In the genomic region with DNA sequence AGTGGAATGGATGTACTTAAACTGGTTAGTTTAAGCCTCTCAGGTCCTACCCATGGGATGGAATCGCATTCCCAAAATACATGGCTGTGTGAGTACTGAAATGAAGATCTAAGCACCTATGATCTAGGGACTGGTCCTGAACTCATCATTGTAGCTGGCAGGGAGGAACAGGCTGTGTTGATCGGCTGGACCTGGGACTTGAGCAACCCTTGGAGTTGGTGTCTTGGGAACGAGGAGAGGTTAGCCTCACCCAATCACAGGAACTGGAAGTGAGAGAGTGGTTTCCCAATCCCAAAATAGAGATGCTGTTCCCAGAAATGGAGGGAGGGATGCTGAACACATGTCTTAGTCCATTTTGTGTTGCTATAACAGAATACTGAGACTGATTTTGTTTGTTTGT, we compare ENCODE assay signal across 18 cellular contexts. TPM values are rescaled to one million over a fixed set of nuclear protein-coding genes. Genes with fewer than 3 reads are reported as not detected.
DNase-seq lines count a peak whose midpoint lies in the region; ATAC-seq, FAIRE-seq and TF ChIP-seq lines count a peak whose summit lies in the region.
"Had no signal": no experiment of that assay in that cellular context is flagged by ENCODE, and none has a peak within 500 bp of the region (broad histone marks: within the 10 kb centered on the region; RNA-seq: fewer than 3 reads in every experiment).

No MANE protein-coding gene starts in this region.

- TF ChIP-seq CTCF in GM23338 (conservative IDR thresholded peaks at IDR 0.05; ENCODE audit: low read depth in 2 of 2), result no peak
- no peak for TF ChIP-seq CTCF in K562 (IDR thresholded peaks at IDR 0.05 in 2 of 3, conservative IDR thresholded peaks at IDR 0.05 in 1 of 3; ENCODE audit: insufficient read depth in 2 of 3, low read depth in 1 of 3, low read length in 3 of 3)
- no peak for TF ChIP-seq CTCF in endothelial cell of umbilical vein (IDR thresholded peaks at IDR 0.05; ENCODE audit: extremely low read depth in 1 of 2, insufficient read depth in 1 of 2, low read depth in 1 of 2, low read length in 2 of 2)
- no peak for TF ChIP-seq CTCF in lower leg skin (IDR thresholded peaks at IDR 0.05)

- intact Hi-C loops in K562 (cut with micrococcal nuclease) (no loop called here), endothelial cell of umbilical vein (cut with micrococcal nuclease) (no loop called here), lower leg skin (cut with DNase I; ENCODE audit: low total_unique reads) (no loop called here)
- intact Hi-C loops in activated CD4-positive, alpha-beta T cell treated with anti-CD3 and anti-CD28 coated beads, Interleukin-2, amount 10 ng/mL, durations not matched to agents 24 days and 14 days (cut with micrococcal nuclease), result no loop called here

- H3F3A ChIP-seq in GM23338 (replicated peaks; ENCODE audit: low read depth), result no peaks in the 10 kb centered on the region

- H3K27ac Mint-ChIP-seq in GM23338, result no peak overlapping the region
- no peak overlapping the region for H3K27ac Mint-ChIP-seq in activated CD4-positive, alpha-beta T cell treated with anti-CD3 and anti-CD28 coated beads, Interleukin-2, amount 10 ng/mL, durations not matched to agents 24 days and 14 days

- H3K4me2 ChIP-seq in GM23338 (no peak overlapping the region), K562 (ENCODE audit: insufficient read depth, low read length) (no peak overlapping the region), endothelial cell of umbilical vein (ENCODE audit: insufficient read depth, low read length) (no peak overlapping the region)
- H3K4me2 ChIP-seq: BLaER1 had no signal

- FAIRE-seq in K562 (lab: Jason Lieb, UNC) (no peak), endothelial cell of umbilical vein (lab: Jason Lieb, UNC) (peak; percentile 37)
- FAIRE-seq: GM12892, GM18507 had no signal

- H3K4me1 Mint-ChIP-seq in GM23338, result no peaks in the 10 kb centered on the region
- no peaks in the 10 kb centered on the region for H3K4me1 Mint-ChIP-seq in activated CD4-positive, alpha-beta T cell treated with anti-CD3 and anti-CD28 coated beads, Interleukin-2, amount 10 ng/mL, durations not matched to agents 24 days and 14 days
- H3K4me1 Mint-ChIP-seq: CD4-positive, alpha-beta memory T cell had no signal

- POLR2A ChIA-PET in K562 (lab: Yijun Ruan, JAX) (interaction anchor here (0.6 kb wide), 1 partner anchor 254 kb away, joined by 3 read pairs; no protein-coding TSS in a partner anchor), endothelial cell of umbilical vein (lab: Charles Lee) (no interaction called here)

- no peaks in the 10 kb centered on the region for H4K20me1 ChIP-seq in GM23338 (replicated peaks; ENCODE audit: insufficient read depth)
- H4K20me1 ChIP-seq in K562 (replicated peaks; ENCODE audit: control insufficient read depth, insufficient read depth, low read length), result no peaks in the 10 kb centered on the region
- H4K20me1 ChIP-seq in endothelial cell of umbilical vein (replicated peaks; ENCODE audit: control insufficient read depth, extremely low read depth, insufficient read depth, low read length), result no peaks in the 10 kb centered on the region
- H4K20me1 ChIP-seq: BLaER1 had no signal

- no peak for TF ChIP-seq POLR2A in K562 (conservative IDR thresholded peaks at IDR 0.05)
- no peak for TF ChIP-seq POLR2A in endothelial cell of umbilical vein (IDR thresholded peaks at IDR 0.05; ENCODE audit: low read depth, low read length)
- no peak for TF ChIP-seq POLR2A in lower leg skin (IDR thresholded peaks at IDR 0.05)

- no peaks in the 10 kb centered on the region for H3K4me1 ChIP-seq in GM23338 (ENCODE audit: insufficient read depth)
- no peaks in the 10 kb centered on the region; a peak in 1 of 5 replicates for H3K4me1 ChIP-seq in K562 (replicated peaks in 1 of 2; ENCODE audit: control insufficient read depth in 2 of 2, insufficient read depth in 2 of 2, low read length in 2 of 2)
- no peaks in the 10 kb centered on the region for H3K4me1 ChIP-seq in endothelial cell of umbilical vein (ENCODE audit: control insufficient read depth, extremely low read depth, insufficient read depth, low read length)
- H3K4me1 ChIP-seq: HAP-1 had no signal

- H3K79me2 ChIP-seq in GM23338 (replicated peaks; ENCODE audit: insufficient read depth) (no peaks in the 10 kb centered on the region), K562 (ENCODE audit: control insufficient read depth, insufficient read depth, low read length) (no peaks in the 10 kb centered on the region), endothelial cell of umbilical vein (ENCODE audit: control insufficient read depth, insufficient read depth, low read length) (no peaks in the 10 kb centered on the region)

- peak overlapping the region; percentile 91; the same call in 1 of the 2 replicates for H2AFZ ChIP-seq in GM23338
- H2AFZ ChIP-seq in K562 (ENCODE audit: low read depth, low read length), result no peak overlapping the region
- no peak overlapping the region for H2AFZ ChIP-seq in endothelial cell of umbilical vein (ENCODE audit: low read depth, low read length)

- no peaks in the 10 kb centered on the region for H3K27me3 Mint-ChIP-seq in GM23338 (ENCODE audit: insufficient read depth, low read depth, poor library complexity)
- no peaks in the 10 kb centered on the region for H3K27me3 Mint-ChIP-seq in activated CD4-positive, alpha-beta T cell treated with anti-CD3 and anti-CD28 coated beads, Interleukin-2, amount 10 ng/mL, durations not matched to agents 24 days and 14 days

- TF ChIP-seq RAD21 in K562 (CRISPR knock-in tag; conservative IDR thresholded peaks at IDR 0.05 in 1 of 2, IDR thresholded peaks at IDR 0.05 in 1 of 2), result no peak

- no peaks in the 10 kb centered on the region for H3K27me3 ChIP-seq in GM23338 (ENCODE audit: insufficient read depth)
- no peaks in the 10 kb centered on the region for H3K27me3 ChIP-seq in K562 (ENCODE audit: control insufficient read depth in 2 of 2, insufficient read depth in 2 of 2, low read length in 2 of 2)
- H3K27me3 ChIP-seq in endothelial cell of umbilical vein (ENCODE audit: control insufficient read depth in 2 of 2, insufficient read depth in 2 of 2, low read length in 2 of 2), result peaks cover 0 to 7% of the 10 kb centered on the region in 2 experiments
- H3K27me3 ChIP-seq: BLaER1 had no signal

- no peaks in the 10 kb centered on the region for H3K36me3 Mint-ChIP-seq in GM23338 (ENCODE audit: low read depth)
- H3K36me3 Mint-ChIP-seq in activated CD4-positive, alpha-beta T cell treated with anti-CD3 and anti-CD28 coated beads, Interleukin-2, amount 10 ng/mL, durations not matched to agents 24 days and 14 days (ENCODE audit: low read depth), result no peaks in the 10 kb centered on the region
- H3K36me3 Mint-ChIP-seq: CD14-positive monocyte; CD4-positive, alpha-beta memory T cell had no signal

- dilution Hi-C loops in endothelial cell of umbilical vein (cut with MboI; ENCODE audit: extremely low pct_ligation_motif_present, low sequenced_read_pairs), result no loop called here

- H3K9me3 Mint-ChIP-seq in GM23338, result no peaks in the 10 kb centered on the region
- H3K9me3 Mint-ChIP-seq in activated CD4-positive, alpha-beta T cell treated with anti-CD3 and anti-CD28 coated beads, Interleukin-2, amount 10 ng/mL, durations not matched to agents 24 days and 14 days, result no peaks in the 10 kb centered on the region
- H3K9me3 Mint-ChIP-seq: CD4-positive, alpha-beta memory T cell had no signal

- no peak for TF ChIP-seq EP300 in K562 (IDR thresholded peaks at IDR 0.05; ENCODE audit: low read length)

- H3K36me3 ChIP-seq in GM23338 (ENCODE audit: insufficient read depth), result no peaks in the 10 kb centered on the region
- H3K36me3 ChIP-seq in K562 (ENCODE audit: control insufficient read depth, insufficient read depth, low read length), result no peaks in the 10 kb centered on the region
- no peaks in the 10 kb centered on the region for H3K36me3 ChIP-seq in endothelial cell of umbilical vein (ENCODE audit: control insufficient read depth in 2 of 2, extremely low read depth in 1 of 2, insufficient read depth in 2 of 2, low read length in 2 of 2)
- H3K36me3 ChIP-seq: BLaER1, HAP-1 had no signal

- no peaks in the 10 kb centered on the region for H3K9me2 ChIP-seq in GM23338 (ENCODE audit: insufficient read depth)

- H3K27ac ChIP-seq in GM23338 (ENCODE audit: low read depth) (no peak overlapping the region), K562 (ENCODE audit: extremely low read depth, low read depth, low read length) (no peak overlapping the region), endothelial cell of umbilical vein (ENCODE audit: insufficient read depth, low read depth, low read length) (no peak overlapping the region)
- H3K27ac ChIP-seq: BLaER1 had no signal

- CTCF ChIA-PET in K562 (lab: Yijun Ruan, JAX; ENCODE audit: low intra/inter-chr PET ratio) (no interaction called here), endothelial cell of umbilical vein (lab: Charles Lee) (no interaction called here)

- no peak overlapping the region for H3K9ac ChIP-seq in K562 (ENCODE audit: insufficient read depth in 1 of 2, low read depth in 2 of 2, low read length in 2 of 2)
- no peak overlapping the region for H3K9ac ChIP-seq in endothelial cell of umbilical vein (replicated peaks; ENCODE audit: extremely low read depth, insufficient read depth, low read length)
- H3K9ac ChIP-seq: BLaER1 had no signal

- H3K9me1 ChIP-seq in K562 (ENCODE audit: control insufficient read depth, insufficient read depth, low read length) (no peaks in the 10 kb centered on the region), endothelial cell of umbilical vein (replicated peaks; ENCODE audit: control insufficient read depth, extremely low read depth, insufficient read depth, low read length) (no peaks in the 10 kb centered on the region)

- no peaks in the 10 kb centered on the region for H3K9me3 ChIP-seq in K562 (replicated peaks; ENCODE audit: control insufficient read depth, insufficient read depth, low read depth, low read length)
- no peaks in the 10 kb centered on the region for H3K9me3 ChIP-seq in endothelial cell of umbilical vein (replicated peaks; ENCODE audit: control insufficient read depth, insufficient read depth, low read length)
- H3K9me3 ChIP-seq: BLaER1, HAP-1 had no signal

- no peak overlapping the region for H3K4me3 ChIP-seq in GM23338
- no peak overlapping the region for H3K4me3 ChIP-seq in K562
- no peak overlapping the region for H3K4me3 ChIP-seq in endothelial cell of umbilical vein (replicated peaks in 1 of 3; ENCODE audit: insufficient read depth in 1 of 3, low read depth in 1 of 3, low read length in 3 of 3)
- no peak overlapping the region for H3K4me3 ChIP-seq in lower leg skin (ENCODE audit: low read depth, poor library complexity, severe bottlenecking)
- H3K4me3 ChIP-seq: BLaER1, HAP-1 had no signal

- H3K4me3 Mint-ChIP-seq in GM23338, result no peak overlapping the region
- no peak overlapping the region for H3K4me3 Mint-ChIP-seq in activated CD4-positive, alpha-beta T cell treated with anti-CD3 and anti-CD28 coated beads, Interleukin-2, amount 10 ng/mL, durations not matched to agents 24 days and 14 days
- H3K4me3 Mint-ChIP-seq: CD14-positive monocyte; CD4-positive, alpha-beta memory T cell had no signal

- in situ Hi-C loops in K562 (cut with MboI), result no loop called here

- 25% methylated on average over 3 of the region's 3 CpGs for WGBS in K562 (ENCODE audit: insufficient coverage, low coverage, missing lambda C conversion rate)
- WGBS in lower leg skin, 2 donors, result 71 to 88% methylated on average over 3 of the region's 3 CpGs

- no peak for ATAC-seq in GM23338
- no peak for ATAC-seq in K562

- BruUV-seq in K562 (replicated peaks; lab: Mats Ljungman, UMichigan), result no TSS peak
- no TSS peak for BruUV-seq in endothelial cell of umbilical vein (replicated peaks; lab: Mats Ljungman, UMichigan)

- DNase-seq in GM23338 (ENCODE audit: low spot score) (no peak), K562 (ENCODE audit: extremely low read depth in 1 of 4, low spot score in 3 of 4) (no peak), endothelial cell of umbilical vein (ENCODE audit: low read depth, low spot score) (no peak), lower leg skin (ENCODE audit: low spot score in 2 of 2) (peak; percentile 26 to 80), NOMO-1 (lab: John Stamatoyannopoulos, UW; ENCODE audit: unreplicated experiment in 2 of 2) (no peak), anterior cingulate cortex (lab: John Stamatoyannopoulos, UW) (no peak)
- DNase-seq in activated CD4-positive, alpha-beta T cell treated with anti-CD3 and anti-CD28 coated beads, Interleukin-2, amount 10 ng/mL, durations not matched to agents 24 days and 14 days, result no peak
- no peak for DNase-seq in activated T-cell treated with anti-CD3 and anti-CD28 coated beads, Interleukin-2, amount 50 U/mL, for 1 hour
- DNase-seq: 8988T; CD4-positive, alpha-beta memory T cell; DMS153; DMS79; GDM1 had no signal

RNA-seq across cellular contexts. Expression of a gene that starts 16.4 kb away (rescaled TPM):
- total RNA-seq in GM23338 (2014; rRNA removed; shearing (Covaris generic)), result 30.5 and 32.4 TPM in 2 replicates
- polyA plus RNA-seq in GM23338 (2016; fragmentation: Nextera tagmentation; extraction: Ambion mirVana) (31.3 and 34.6 TPM in 2 replicates), K562 (2011; rRNA removed) (26.8 and 34.4 TPM in 2 replicates), K562 (2014; fragmentation: Illumina TruSeq; extraction: Trizol) (46.7 and 47.4 TPM in 2 replicates), K562 (2014; fragmentation: Nextera tagmentation; extraction: Ambion mirVana) (1 to 10 TPM; 4.0 TPM), K562 (2014; rRNA removed) (33.8 and 36.2 TPM in 2 replicates), endothelial cell of umbilical vein (43.6 and 51.8 TPM in 2 replicates)
- 87.8 and 154 TPM in 2 replicates for total RNA-seq in K562 (2011; cell fraction: chromatin; rRNA removed; ENCODE audit: low replicate concordance)
- 77.8 and 91.1 TPM in 2 replicates for total RNA-seq in K562 (2011; cell fraction: nucleolus; rRNA removed)
- total RNA-seq in K562 (2011; cell fraction: nucleoplasm; rRNA removed), result 95.8 and 138 TPM in 2 replicates
- total RNA-seq in K562 (2014; rRNA removed) (22.9 and 33.0 TPM in 2 replicates), K562 (2014; rRNA removed; fragmentation: Illumina TruSeq; extraction: Trizol) (20.2 and 20.4 TPM in 2 replicates), K562 (2015; rRNA removed; fragmentation: Illumina TruSeq; extraction: Trizol) (26.6 and 27.3 TPM in 2 replicates), K562 (2021) (42.5 and 45.1 TPM in 2 replicates), endothelial cell of umbilical vein (60.4 and 60.7 TPM in 2 replicates), lower leg skin (10 to 100 TPM; 30.2 to 53.2 (median 45.8) TPM)
- 26.4 and 36.5 TPM in 2 replicates for polyA plus RNA-seq in K562 (2011; cell fraction: cytosol; rRNA removed)
- 47.8 and 75.5 TPM in 2 replicates for polyA plus RNA-seq in K562 (2011; cell fraction: nucleus; rRNA removed)
- polyA plus RNA-seq in K562 (2012), result 35.6 and 43.4 TPM in 2 replicates
- 29.8 and 30.7 TPM in 2 replicates for polyA minus RNA-seq in K562 (2011; rRNA and poly(A)+ RNA removed)
- polyA minus RNA-seq in K562 (2011; cell fraction: cytosol; rRNA and poly(A)+ RNA removed), result 24.3 and 25.7 TPM in 2 replicates
- 22.9 and 27.5 TPM in 2 replicates for polyA minus RNA-seq in K562 (2011; cell fraction: nucleus; rRNA and poly(A)+ RNA removed)
- polyA plus RNA-seq in endothelial cell of umbilical vein (2011; cell fraction: cytosol; rRNA removed), result 40.6 and 45.1 TPM in 2 replicates
- polyA plus RNA-seq in endothelial cell of umbilical vein (2011; cell fraction: nucleus; rRNA removed), result 78.3 and 83.7 TPM in 2 replicates
- polyA plus RNA-seq in endothelial cell of umbilical vein (2012), result 47.4 and 50.7 TPM in 2 replicates
- 69.9 and 72.5 TPM in 2 replicates for polyA minus RNA-seq in endothelial cell of umbilical vein
- 17.8 TPM for polyA minus RNA-seq in endothelial cell of umbilical vein (2011; cell fraction: cytosol; rRNA and poly(A)+ RNA removed)
- 59.7 and 72.2 TPM in 2 replicates for polyA minus RNA-seq in endothelial cell of umbilical vein (2011; cell fraction: nucleus; rRNA and poly(A)+ RNA removed)
- 78.5 and 81.3 TPM in 2 replicates for total RNA-seq in activated CD4-positive, alpha-beta T cell treated with anti-CD3 and anti-CD28 coated beads, Interleukin-2, amount 10 ng/mL, durations not matched to agents 24 days and 14 days

RNA-seq across cellular contexts. Expression of a gene that starts 28.5 kb away (rescaled TPM):
- 25.8 and 27.4 TPM in 2 replicates for total RNA-seq in GM23338 (2014; rRNA removed; shearing (Covaris generic))
- 4.4 and 5.2 TPM in 2 replicates for polyA plus RNA-seq in GM23338 (2016; fragmentation: Nextera tagmentation; extraction: Ambion mirVana)
- total RNA-seq in K562 (2011; cell fraction: chromatin; rRNA removed; ENCODE audit: low replicate concordance), result 79.8 and 96.2 TPM in 2 replicates
- total RNA-seq in K562 (2011; cell fraction: nucleolus; rRNA removed), result 38.5 and 45.4 TPM in 2 replicates
- 55.1 and 55.5 TPM in 2 replicates for total RNA-seq in K562 (2011; cell fraction: nucleoplasm; rRNA removed)
- total RNA-seq in K562 (2014; rRNA removed), result 5.1 and 9.0 TPM in 2 replicates
- total RNA-seq in K562 (2014; rRNA removed; fragmentation: Illumina TruSeq; extraction: Trizol), result 7.1 and 8.3 TPM in 2 replicates
- 7.5 and 7.9 TPM in 2 replicates for total RNA-seq in K562 (2015; rRNA removed; fragmentation: Illumina TruSeq; extraction: Trizol)
- total RNA-seq in K562 (2021), result 12.3 and 13.6 TPM in 2 replicates
- polyA plus RNA-seq in K562 (2011; rRNA removed), result 13.7 and 20.0 TPM in 2 replicates
- polyA plus RNA-seq in K562 (2011; cell fraction: cytosol; rRNA removed), result 8.9 and 12.3 TPM in 2 replicates
- polyA plus RNA-seq in K562 (2011; cell fraction: nucleus; rRNA removed), result 83.6 and 87.4 TPM in 2 replicates
- polyA plus RNA-seq in K562 (2012), result 8.8 and 14.8 TPM in 2 replicates
- polyA plus RNA-seq in K562 (2014; fragmentation: Illumina TruSeq; extraction: Trizol), result 10.7 and 12.0 TPM in 2 replicates
- polyA plus RNA-seq in K562 (2014; fragmentation: Nextera tagmentation; extraction: Ambion mirVana), result 1 to 10 TPM; 1.6 to 1.9 TPM
- 6.9 and 8.3 TPM in 2 replicates for polyA plus RNA-seq in K562 (2014; rRNA removed)
- 17.3 and 19.5 TPM in 2 replicates for polyA minus RNA-seq in K562 (2011; rRNA and poly(A)+ RNA removed)
- 5.9 and 13.6 TPM in 2 replicates for polyA minus RNA-seq in K562 (2011; cell fraction: cytosol; rRNA and poly(A)+ RNA removed)
- 13.2 and 26.2 TPM in 2 replicates for polyA minus RNA-seq in K562 (2011; cell fraction: nucleus; rRNA and poly(A)+ RNA removed)
- 30.1 and 31.5 TPM in 2 replicates for total RNA-seq in endothelial cell of umbilical vein
- 34.3 and 36.5 TPM in 2 replicates for polyA plus RNA-seq in endothelial cell of umbilical vein
- 16.3 and 16.5 TPM in 2 replicates for polyA plus RNA-seq in endothelial cell of umbilical vein (2011; cell fraction: cytosol; rRNA removed)
- polyA plus RNA-seq in endothelial cell of umbilical vein (2011; cell fraction: nucleus; rRNA removed), result 128 and 129 TPM in 2 replicates
- polyA plus RNA-seq in endothelial cell of umbilical vein (2012), result 14.9 and 15.0 TPM in 2 replicates
- polyA minus RNA-seq in endothelial cell of umbilical vein, result 69.8 and 81.1 TPM in 2 replicates
- polyA minus RNA-seq in endothelial cell of umbilical vein (2011; cell fraction: cytosol; rRNA and poly(A)+ RNA removed), result 6.3 TPM
- 89.8 and 114 TPM in 2 replicates for polyA minus RNA-seq in endothelial cell of umbilical vein (2011; cell fraction: nucleus; rRNA and poly(A)+ RNA removed)
- total RNA-seq in lower leg skin, result 10 to 100 TPM; 51.4 to 70.5 (median 62.6) TPM
- 21.0 and 23.9 TPM in 2 replicates for total RNA-seq in activated CD4-positive, alpha-beta T cell treated with anti-CD3 and anti-CD28 coated beads, Interleukin-2, amount 10 ng/mL, durations not matched to agents 24 days and 14 days

Comparison
In these comparisons a context has a peak if more than half of its experiments do, and no peak if none do; other contexts are left out.
1. DNase-seq: peak in lower leg skin (2 of 2); none in GM23338 (single experiment), K562 (0 of 4), endothelial cell of umbilical vein (single experiment), activated CD4-positive, alpha-beta T cell treated with anti-CD3 and anti-CD28 coated beads, Interleukin-2, amount 10 ng/mL, durations not matched to agents 24 days and 14 days (single experiment), activated T-cell treated with anti-CD3 and anti-CD28 coated beads, Interleukin-2, amount 50 U/mL, for 1 hour (single experiment), NOMO-1 (0 of 2) and anterior cingulate cortex (0 of 58).